Comparison of ENCODE assay signal across 26 cellular contexts in the genomic region with DNA sequence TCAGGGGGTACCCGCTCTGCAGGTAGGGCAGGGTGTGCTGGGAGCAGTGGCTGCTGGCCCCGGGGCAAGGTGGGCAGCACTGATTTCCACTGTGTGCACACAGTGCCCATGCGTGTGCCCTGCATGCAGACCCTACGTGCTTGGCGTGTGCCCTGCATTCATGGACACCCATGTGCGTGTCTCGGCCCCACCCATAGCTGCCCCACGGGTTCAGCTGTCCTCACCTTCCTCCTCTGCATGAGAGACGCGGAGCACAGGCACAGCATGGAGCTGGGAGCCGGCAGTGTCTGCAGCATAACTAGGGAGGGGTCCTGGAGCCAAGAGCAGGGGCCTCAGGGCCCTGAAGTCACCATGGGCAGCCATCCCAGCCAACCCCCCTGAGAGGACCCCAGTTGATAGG. TPM values are rescaled to one million over a fixed set of nuclear protein-coding genes. Genes with fewer than 3 reads are reported as not detected.
DNase-seq lines count a peak whose midpoint lies in the region; ATAC-seq and TF ChIP-seq lines count a peak whose summit lies in the region.
"Had no signal": no experiment of that assay in that cellular context is flagged by ENCODE, and none has a peak within 500 bp of the region (broad histone marks: within the 10 kb centered on the region; RNA-seq: fewer than 3 reads in every experiment).

No MANE protein-coding gene starts in this region.

- no peak overlapping the region for H3K4me2 ChIP-seq in IMR-90 (ENCODE audit: low read depth, low read length)
- H3K4me2 ChIP-seq in skeletal muscle satellite cell (ENCODE audit: low read length), result no peak overlapping the region

- H3K79me1 ChIP-seq in IMR-90 (ENCODE audit: low read depth in 1 of 2, low read length in 2 of 2), result peaks cover 5 to 44% of the 10 kb centered on the region in 2 experiments; a peak in 3 of 4 replicates

- peaks cover 31% of the 10 kb centered on the region for H3K4me1 ChIP-seq in IMR-90 (ENCODE audit: control insufficient read depth, insufficient read depth, low read length)
- H3K4me1 ChIP-seq in skeletal muscle satellite cell (ENCODE audit: control insufficient read depth, insufficient read depth, low read length), result peaks cover 61% of the 10 kb centered on the region

- no peaks in the 10 kb centered on the region; the same call in none of the 2 replicates for H4K20me1 ChIP-seq in IMR-90 (ENCODE audit: insufficient read depth, low read length)

- POLR2A ChIA-PET in IMR-90 (lab: Charles Lee; ENCODE audit: unreplicated experiment), result no interaction called here

- H4K5ac ChIP-seq in IMR-90 (ENCODE audit: low read depth, low read length), result no peak overlapping the region

- dilution Hi-C loops in IMR-90 (cut with HindIII; ENCODE audit: low sequenced_read_pairs, unreplicated experiment), result no loop called here

- H2BK120ac ChIP-seq in IMR-90 (ENCODE audit: low read depth, low read length), result peak overlapping the region; percentile 77

- no peak for TF ChIP-seq RAD21 in IMR-90 (IDR thresholded peaks at IDR 0.05; ENCODE audit: low read length)

- H3K4me3 ChIP-seq in IMR-90 (ENCODE audit: insufficient read depth, low read depth, low read length) (no peak overlapping the region), skeletal muscle satellite cell (ENCODE audit: low read length) (no peak overlapping the region), WERI-Rb-1 (ENCODE audit: low read depth, low read length) (no peak overlapping the region)
- H3K4me3 ChIP-seq: ascending aorta, dorsolateral prefrontal cortex, SJCRH30, suprapubic skin had no signal

- peaks cover 0 to 2% of the 10 kb centered on the region in 2 donors for H3K36me3 Mint-ChIP-seq in CD14-positive monocyte
- peaks cover 2% of the 10 kb centered on the region for H3K36me3 Mint-ChIP-seq in effector memory CD8-positive, alpha-beta T cell (ENCODE audit: insufficient read depth)
- H3K36me3 Mint-ChIP-seq: activated naive CD4-positive, alpha-beta T cell treated with anti-CD3 and anti-CD28 coated beads, Interleukin-2, amount 50 U/mL, for 72 hours had no signal

- no peaks in the 10 kb centered on the region for H3K9me3 ChIP-seq in IMR-90 (ENCODE audit: control insufficient read depth, insufficient read depth, low read length)
- H3K9me3 ChIP-seq in skeletal muscle satellite cell (replicated peaks; ENCODE audit: low read length), result no peaks in the 10 kb centered on the region
- no peaks in the 10 kb centered on the region for H3K9me3 ChIP-seq in WERI-Rb-1 (ENCODE audit: severe bottlenecking)
- H3K9me3 ChIP-seq: ascending aorta, SJCRH30, suprapubic skin had no signal

- H3K27ac ChIP-seq in IMR-90 (ENCODE audit: insufficient read depth, low read length) (no peak overlapping the region; the same call in 1 of the 2 replicates), WERI-Rb-1 (no peak overlapping the region)
- H3K27ac ChIP-seq: ascending aorta, SJCRH30, suprapubic skin had no signal

- H3K23ac ChIP-seq in IMR-90 (ENCODE audit: low read depth, low read length), result no peak overlapping the region

- no peak overlapping the region for H2AFZ ChIP-seq in IMR-90 (replicated peaks; ENCODE audit: low read length, poor library complexity)

- peaks cover 2 to 9% (median 3%) of the 10 kb centered on the region in 3 donors for H3K27me3 Mint-ChIP-seq in CD14-positive monocyte (ENCODE audit: low read depth in 3 of 3)
- H3K27me3 Mint-ChIP-seq in effector memory CD8-positive, alpha-beta T cell, result no peaks in the 10 kb centered on the region
- H3K27me3 Mint-ChIP-seq: CD4-positive, alpha-beta T cell had no signal

- 0 out of 2 replicates have a peak overlapping the region, but pooled peaks have one; percentile 47 for H4K91ac ChIP-seq in IMR-90 (ENCODE audit: insufficient read depth, low read depth, low read length)

- peaks cover 30% of the 10 kb centered on the region for H3K9me1 ChIP-seq in IMR-90 (ENCODE audit: insufficient read depth, low read length)

- peak overlapping the region; percentile 99; the same call in 1 of the 2 replicates for H2AK5ac ChIP-seq in IMR-90 (ENCODE audit: low read depth, low read length)

- H3K36me3 ChIP-seq in IMR-90 (ENCODE audit: control insufficient read depth, insufficient read depth, low read length) (peaks cover 47% of the 10 kb centered on the region), skeletal muscle satellite cell (ENCODE audit: insufficient read depth, low read length) (no peaks in the 10 kb centered on the region), WERI-Rb-1 (peaks cover 4% of the 10 kb centered on the region; the same call in 1 of the 2 replicates)
- H3K36me3 ChIP-seq: ascending aorta, SJCRH30 had no signal

- 100% methylated on average over 7 of the region's 11 CpGs; no CpG with 5 or more reads in 1 of the 2 experiments for WGBS in IMR-90 (ENCODE audit: extremely low coverage in 2 of 2, insufficient read length in 1 of 2), 2 experiments

- no TSS peak for BruUV-seq in IMR-90 (replicated peaks; lab: Mats Ljungman, UMichigan)

- H3K4me1 Mint-ChIP-seq in CD14-positive monocyte, result peaks cover 62% of the 10 kb centered on the region
- peaks cover 11 to 15% of the 10 kb centered on the region in 2 donors for H3K4me1 Mint-ChIP-seq in effector memory CD8-positive, alpha-beta T cell (ENCODE audit: low read depth in 2 of 2)

- peak overlapping the region; percentile 44 to 98 (median 96) for H3K27ac Mint-ChIP-seq in CD14-positive monocyte
- H3K27ac Mint-ChIP-seq in effector memory CD8-positive, alpha-beta T cell, result peak overlapping the region; percentile 3 to 38

- peak overlapping the region; percentile 89; the same call in 1 of the 2 replicates for H3K4ac ChIP-seq in IMR-90 (ENCODE audit: low read depth, low read length)

- intact Hi-C loops in CD14-positive monocyte (cut with micrococcal nuclease) (loop anchor here in 1 of 2 donors (2.0 kb wide), 2 partner anchors 44 to 70 kb away; partner anchors contain the start of genes SLC26A6 and UQCRC1), IMR-90 (cut with micrococcal nuclease) (no loop called here)

- H2AK9ac ChIP-seq in IMR-90 (replicated peaks; ENCODE audit: low read depth, low read length, poor library complexity), result peak overlapping the region; percentile 94

- CTCF ChIA-PET in IMR-90 (lab: Yijun Ruan, JAX), result no interaction called here

- H3K9me3 Mint-ChIP-seq in CD14-positive monocyte, result no peaks in the 10 kb centered on the region
- no peaks in the 10 kb centered on the region for H3K9me3 Mint-ChIP-seq in effector memory CD8-positive, alpha-beta T cell
- H3K9me3 Mint-ChIP-seq: activated naive CD4-positive, alpha-beta T cell treated with anti-CD3 and anti-CD28 coated beads, Interleukin-2, amount 50 U/mL, for 72 hours; CD4-positive, alpha-beta T cell had no signal

- no peak for TF ChIP-seq POLR2A in IMR-90 (IDR thresholded peaks at IDR 0.05; ENCODE audit: low read depth, low read length)

- H2BK20ac ChIP-seq in IMR-90 (ENCODE audit: low read depth, low read length), result peak overlapping the region; percentile 79; the same call in 1 of the 2 replicates

- no peak overlapping the region for H4K8ac ChIP-seq in IMR-90 (ENCODE audit: low read depth in 2 of 2, low read length in 2 of 2)

- peak overlapping the region; percentile 89 for H2BK5ac ChIP-seq in IMR-90 (ENCODE audit: low read depth, low read length, poor library complexity, severe bottlenecking)

- H3K56ac ChIP-seq in IMR-90 (ENCODE audit: extremely low read depth, insufficient read depth, low read length), result no peak overlapping the region; the same call in 1 of the 2 replicates

- H2BK15ac ChIP-seq in IMR-90 (ENCODE audit: low read depth, low read length), result no peak overlapping the region

- no peak for ATAC-seq in IMR-90 (ENCODE audit: low read depth)
- ATAC-seq in effector memory CD8-positive, alpha-beta T cell (replicated peaks), result no peak
- ATAC-seq in HG03039 (IDR thresholded peaks at IDR 0.05; ENCODE audit: unreplicated experiment), result no peak
- ATAC-seq: activated naive CD4-positive, alpha-beta T cell treated with anti-CD3 and anti-CD28 coated beads, Interleukin-2, amount 50 U/mL, for 72 hours; HepG2; left ventricle myocardium superior; right cardiac atrium had no signal

- no peak overlapping the region for H3K4me3 Mint-ChIP-seq in CD14-positive monocyte
- no peak overlapping the region for H3K4me3 Mint-ChIP-seq in effector memory CD8-positive, alpha-beta T cell
- H3K4me3 Mint-ChIP-seq: activated CD8-positive, alpha-beta T cell treated with anti-CD3 and anti-CD28 coated beads, Interleukin-2, amount 10 ng/mL, durations not matched to agents 7 days and 5 days; CD4-positive, alpha-beta T cell had no signal

- in situ Hi-C loops in IMR-90 (cut with MboI; ENCODE audit: low sequenced_read_pairs), result no loop called here

- no peak overlapping the region; the same call in 1 of the 2 replicates for H3K14ac ChIP-seq in IMR-90 (replicated peaks; ENCODE audit: low read depth, low read length)

- TF ChIP-seq CTCF in CD14-positive monocyte (IDR thresholded peaks at IDR 0.05) (no peak), IMR-90 (conservative IDR thresholded peaks at IDR 0.05; ENCODE audit: low read depth, low read length) (no peak), WERI-Rb-1 (IDR thresholded peaks at IDR 0.05; ENCODE audit: low read depth, low read length) (no peak)

- H3K27me3 ChIP-seq in IMR-90 (ENCODE audit: control insufficient read depth, insufficient read depth, low read length) (no peaks in the 10 kb centered on the region), skeletal muscle satellite cell (ENCODE audit: control insufficient read depth, insufficient read depth, low read length) (no peaks in the 10 kb centered on the region), WERI-Rb-1 (ENCODE audit: insufficient read depth, low read depth, severe bottlenecking) (no peaks in the 10 kb centered on the region)
- H3K27me3 ChIP-seq: ascending aorta, dorsolateral prefrontal cortex, SJCRH30, suprapubic skin had no signal

- H3K18ac ChIP-seq in IMR-90 (ENCODE audit: low read depth, low read length), result no peak overlapping the region

- no peak overlapping the region for H3K9ac ChIP-seq in IMR-90 (ENCODE audit: low read depth, low read length)
- peak overlapping the region; percentile 37 for H3K9ac ChIP-seq in skeletal muscle satellite cell (ENCODE audit: low read depth, low read length)

- DNase-seq in CD14-positive monocyte (ENCODE audit: low spot score) (no peak), IMR-90 (no peak), WERI-Rb-1 (no peak), dermis blood vessel endothelial cell (no peak)
- DNase-seq in effector memory CD8-positive, alpha-beta T cell, result no peak
- DNase-seq: activated CD8-positive, alpha-beta T cell treated with anti-CD3 and anti-CD28 coated beads, Interleukin-2, amount 10 ng/mL, durations not matched to agents 7 days and 5 days; CD4-positive, alpha-beta T cell; central memory CD4-positive, alpha-beta T cell; dorsolateral prefrontal cortex; islet precursor cell; left ventricle myocardium superior; NCI-H2171; NCI-H524 treated with DMSO at 0.1 percent for 48 hours; right cardiac atrium; SJCRH30; stimulated activated CD4-positive, alpha-beta T cell treated with anti-CD3 and anti-CD28 coated beads, Interleukin-2, amount 100 ng/mL, for 48 hours; stimulated activated naive CD4-positive, alpha-beta T cell had no signal

RNA-seq across cellular contexts. Expression of gene UCN2, which starts 1.6 kb away (rescaled TPM):
- polyA plus RNA-seq in CD14-positive monocyte, result not detected
- total RNA-seq in IMR-90 (2012; rRNA removed), result 0.54 and 0.56 TPM in 2 replicates
- polyA plus RNA-seq in IMR-90 (2012; rRNA removed), result 2.3 and 2.7 TPM in 2 replicates
- 0.56 and 1.4 TPM in 2 replicates for polyA plus RNA-seq in IMR-90 (2012; cell fraction: cytosol; rRNA removed)
- polyA plus RNA-seq in IMR-90 (2012; cell fraction: nucleus; rRNA removed; ENCODE audit: low replicate concordance), result 19.4 and 40.3 TPM in 2 replicates
- 0.44 and 1.0 TPM in 2 replicates for total RNA-seq in skeletal muscle satellite cell (2012; rRNA removed)
- not detected in 2 replicates for total RNA-seq in dermis blood vessel endothelial cell
- total RNA-seq: activated CD8-positive, alpha-beta T cell treated with anti-CD3 and anti-CD28 coated beads, Interleukin-2, amount 10 ng/mL, durations not matched to agents 7 days and 5 days; ascending aorta; CD4-positive, alpha-beta T cell; endothelial cell of umbilical vein; right cardiac atrium; T-helper 1 cell treated with Interleukin-12 subunit alpha and Interleukin-12 subunit beta and Interleukin-4 antibody, amounts not matched to agents 30 ng/mL and 1 ng/mL, for 36 hours had no signal

RNA-seq across cellular contexts. Expression of gene PFKFB4, which starts 8.6 kb away (rescaled TPM):
- polyA plus RNA-seq in CD14-positive monocyte (10 to 100 TPM; 32.2 to 34.9 TPM), IMR-90 (2012; rRNA removed) (14.8 and 16.9 TPM in 2 replicates)
- total RNA-seq in IMR-90 (2012; rRNA removed) (16.1 and 17.0 TPM in 2 replicates), dermis blood vessel endothelial cell (2.0 and 2.2 TPM in 2 replicates)
- polyA plus RNA-seq in IMR-90 (2012; cell fraction: cytosol; rRNA removed), result 11.1 and 15.7 TPM in 2 replicates
- polyA plus RNA-seq in IMR-90 (2012; cell fraction: nucleus; rRNA removed; ENCODE audit: low replicate concordance), result 53.9 and 57.6 TPM in 2 replicates
- total RNA-seq in skeletal muscle satellite cell (2012; rRNA removed), result 14.4 and 28.0 TPM in 2 replicates

RNA-seq across cellular contexts. Expression of gene COL7A1, which starts 29.9 kb away (rescaled TPM):
- polyA plus RNA-seq in CD14-positive monocyte (under 1 TPM in 1 of 2 donors, not detected in 1; 0.37 TPM), IMR-90 (2012; rRNA removed) (20.3 and 23.2 TPM in 2 replicates)
- total RNA-seq in IMR-90 (2012; rRNA removed) (3.1 and 4.1 TPM in 2 replicates), dermis blood vessel endothelial cell (0.42 and 1.5 TPM in 2 replicates)
- 13.6 and 14.6 TPM in 2 replicates for polyA plus RNA-seq in IMR-90 (2012; cell fraction: cytosol; rRNA removed)
- polyA plus RNA-seq in IMR-90 (2012; cell fraction: nucleus; rRNA removed; ENCODE audit: low replicate concordance), result 308 and 435 TPM in 2 replicates
- 7.1 and 9.6 TPM in 2 replicates for total RNA-seq in skeletal muscle satellite cell (2012; rRNA removed)

RNA-seq across cellular contexts. Expression of gene UQCRC1, which starts 44.3 kb away (rescaled TPM):
- polyA plus RNA-seq in CD14-positive monocyte, result 100 to 1,000 TPM; 350 to 409 TPM
- total RNA-seq in IMR-90 (2012; rRNA removed), result 952 and 1,365 TPM in 2 replicates
- polyA plus RNA-seq in IMR-90 (2012; rRNA removed), result 410 and 474 TPM in 2 replicates
- polyA plus RNA-seq in IMR-90 (2012; cell fraction: cytosol; rRNA removed), result 589 and 721 TPM in 2 replicates
- polyA plus RNA-seq in IMR-90 (2012; cell fraction: nucleus; rRNA removed; ENCODE audit: low replicate concordance), result 253 and 529 TPM in 2 replicates
- 344 and 383 TPM in 2 replicates for total RNA-seq in skeletal muscle satellite cell (2012; rRNA removed)
- total RNA-seq in dermis blood vessel endothelial cell, result 288 and 371 TPM in 2 replicates

RNA-seq across cellular contexts. Expression of gene TMEM89, which starts 56.4 kb away (rescaled TPM):
- not detected for polyA plus RNA-seq in CD14-positive monocyte
- total RNA-seq in IMR-90 (2012; rRNA removed), result not detected in 2 replicates
- polyA plus RNA-seq in IMR-90 (2012; rRNA removed), result 0.15 TPM in 1 of 2 replicates, not detected in the other
- not detected in 2 replicates for polyA plus RNA-seq in IMR-90 (2012; cell fraction: cytosol; rRNA removed)
- polyA plus RNA-seq in IMR-90 (2012; cell fraction: nucleus; rRNA removed; ENCODE audit: low replicate concordance), result 0.63 and 1.1 TPM in 2 replicates
- total RNA-seq in skeletal muscle satellite cell (2012; rRNA removed), result 0.51 TPM in 1 of 2 replicates, not detected in the other
- total RNA-seq in dermis blood vessel endothelial cell, result not detected in 2 replicates
- total RNA-seq: ascending aorta; CD4-positive, alpha-beta T cell; dorsolateral prefrontal cortex; endothelial cell of umbilical vein; left ventricle myocardium superior; right cardiac atrium; SJCRH30; suprapubic skin; T-helper 1 cell treated with Interleukin-12 subunit alpha and Interleukin-12 subunit beta and Interleukin-4 antibody, amounts not matched to agents 30 ng/mL and 1 ng/mL, for 36 hours; ureter had no signal
- polyA plus RNA-seq: endothelial cell of umbilical vein, right cardiac atrium had no signal
